In the genomic region with DNA sequence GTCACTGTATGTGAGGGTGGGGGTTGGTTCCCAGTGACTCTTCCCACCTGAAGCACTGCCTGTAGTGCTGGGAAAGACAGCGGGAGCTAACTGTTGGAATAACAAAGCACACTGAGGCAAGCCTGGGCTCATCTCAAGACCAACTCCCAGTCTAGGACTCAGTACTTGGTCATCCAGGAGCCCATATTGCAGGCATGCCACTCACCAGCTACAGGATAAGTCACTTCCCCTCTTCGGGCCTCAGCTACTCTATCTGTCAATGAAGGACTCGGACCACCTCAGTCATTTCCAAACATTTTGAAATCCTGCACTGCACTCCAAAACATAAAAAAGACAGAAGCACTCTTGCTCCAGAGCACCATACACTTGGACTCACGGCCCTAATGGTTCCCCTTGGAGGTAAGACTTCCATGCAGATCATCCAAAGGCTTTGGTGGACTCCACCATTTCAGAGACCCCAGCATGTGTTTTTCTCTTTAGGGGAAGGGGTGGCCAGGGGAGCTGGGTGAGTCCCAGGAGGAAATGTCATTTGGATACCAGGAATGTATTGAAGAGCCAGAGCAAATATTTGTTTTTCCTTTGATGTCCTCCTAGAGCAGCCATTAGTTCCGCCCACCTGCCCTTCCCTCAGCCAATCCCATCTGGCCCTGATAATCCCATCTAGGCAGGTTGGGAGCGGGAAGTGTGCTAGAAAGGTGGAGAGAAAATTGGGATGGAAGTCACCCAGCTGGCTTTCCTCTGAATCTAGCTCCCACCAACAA, we compare ENCODE assay signal across 8 cellular contexts. TPM values are rescaled to one million over a fixed set of nuclear protein-coding genes. Genes with fewer than 3 reads are reported as not detected.
DNase-seq lines count a peak whose midpoint lies in the region; TF ChIP-seq lines count a peak whose summit lies in the region.

No MANE protein-coding gene starts in this region.

- 49% methylated on average over 6 of the region's 6 CpGs for WGBS in prostate gland

- no peak overlapping the region for H3K27ac ChIP-seq in HEK293 (ENCODE audit: extremely low read depth, low read depth, low read length)
- H3K27ac ChIP-seq in prostate gland, result peak overlapping the region; percentile 25 to 61

- peaks cover 50% of the 10 kb centered on the region for H3K4me1 Mint-ChIP-seq in endothelial cell (ENCODE audit: unreplicated experiment)

- no peak for TF ChIP-seq POLR2A in prostate gland (IDR thresholded peaks at IDR 0.05)

- no peaks in the 10 kb centered on the region for H3K9me3 Mint-ChIP-seq in endothelial cell (ENCODE audit: unreplicated experiment)

- H3K27ac Mint-ChIP-seq in endothelial cell (ENCODE audit: unreplicated experiment), result peak overlapping the region; percentile 30

- H3K4me1 ChIP-seq in HEK293 (ENCODE audit: control insufficient read depth, insufficient read depth, low read length), result peaks cover 10% of the 10 kb centered on the region
- H3K4me1 ChIP-seq in prostate gland (replicated peaks), result peaks cover 36% of the 10 kb centered on the region

- H3K9me3 ChIP-seq in HEK293 (ENCODE audit: control insufficient read depth, insufficient read depth, low read depth, low read length) (no peaks in the 10 kb centered on the region), prostate gland (no peaks in the 10 kb centered on the region)

- DNase-seq in NCI-H748 treated with DMSO at 0.1 percent for 48 hours (lab: John Stamatoyannopoulos, UW) (peak; percentile 62), endothelial cell (ENCODE audit: low spot score) (no peak), prostate gland (ENCODE audit: low spot score) (peak; percentile 60), NOMO-1 treated with dmso at 0.1 percent for 144 hours (lab: John Stamatoyannopoulos, UW; ENCODE audit: unreplicated experiment) (no peak), GM13977 (ENCODE audit: low spot score) (no peak)
- no peak for DNase-seq in effector CD8-positive, alpha-beta T cell (lab: John Stamatoyannopoulos, UW)
- no peak for DNase-seq in stimulated activated CD4-positive, alpha-beta T cell treated with anti-CD3 and anti-CD28 coated beads, Interleukin-4, amount 100 ng/mL, for 24 hours

- H3K36me3 Mint-ChIP-seq in endothelial cell (ENCODE audit: low read depth, unreplicated experiment), result peaks cover 3% of the 10 kb centered on the region

- no peak overlapping the region for H3K4me3 ChIP-seq in HEK293 (ENCODE audit: low read depth, low read length)
- no peak overlapping the region for H3K4me3 ChIP-seq in prostate gland

- no peak for TF ChIP-seq CTCF in HEK293 (tag by site-specific recombination; IDR thresholded peaks at IDR 0.05)
- TF ChIP-seq CTCF in endothelial cell (IDR thresholded peaks at IDR 0.05; ENCODE audit: unreplicated experiment), result no peak
- no peak for TF ChIP-seq CTCF in prostate gland (IDR thresholded peaks at IDR 0.05)
- TF ChIP-seq CTCF in GM13977 (IDR thresholded peaks at IDR 0.05; ENCODE audit: extremely low read depth, insufficient read depth, missing control alignments), result no peak

- CTCF ChIA-PET in HEK293 (lab: Yijun Ruan, JAX), result interaction anchor here (0.8 to 3.3 kb wide), 12 partner anchors 15 to 120 kb away, joined by 3 to 41 read pairs (median 6); no protein-coding TSS in a partner anchor

- POLR2A ChIA-PET in HEK293 (lab: Yijun Ruan, JAX), result interaction anchor here (0.7 to 2.2 kb wide), 8 partner anchors 12 to 89 kb away, joined by 3 to 9 read pairs (median 5); no protein-coding TSS in a partner anchor

- H3K27me3 Mint-ChIP-seq in endothelial cell (ENCODE audit: unreplicated experiment), result peaks cover 8% of the 10 kb centered on the region

- intact Hi-C loops in prostate gland (cut with DNase I), result no loop called here

- H3K36me3 ChIP-seq in HEK293 (ENCODE audit: control insufficient read depth in 2 of 2, insufficient read depth in 1 of 2, low read length in 2 of 2), result no peaks in the 10 kb centered on the region
- no peaks in the 10 kb centered on the region for H3K36me3 ChIP-seq in prostate gland

- in situ Hi-C loops in GM13977 (cut with MboI; ENCODE audit: low pct_unique_long_range_greater_than_20kb, low sequenced_read_pairs, unreplicated experiment), result no loop called here

- no peaks in the 10 kb centered on the region for H3K27me3 ChIP-seq in prostate gland (replicated peaks; ENCODE audit: insufficient read depth)

- no peak overlapping the region for H3K4me3 Mint-ChIP-seq in endothelial cell (ENCODE audit: unreplicated experiment)

TF ChIP-seq in HEK293, 187 proteins besides CTCF, POLR2A, EP300 and RAD21 (continues in another document):
- TF ChIP-seq FEZF1 (tag by site-specific recombination; IDR thresholded peaks at IDR 0.05) (no peak), ZNF138 (tag by site-specific recombination; IDR thresholded peaks at IDR 0.05; ENCODE audit: borderline replicate concordance) (no peak), KLF8 (tag by site-specific recombination; IDR thresholded peaks at IDR 0.05) (no peak), ZNF202 (tag by site-specific recombination; IDR thresholded peaks at IDR 0.05; ENCODE audit: borderline replicate concordance) (no peak), ZBTB21 (tag by site-specific recombination; IDR thresholded peaks at IDR 0.05) (no peak), KLF10 (tag by site-specific recombination; IDR thresholded peaks at IDR 0.05) (no peak), ZNF580 (tag by site-specific recombination; IDR thresholded peaks at IDR 0.05) (no peak), ZSCAN16 (tag by site-specific recombination; IDR thresholded peaks at IDR 0.05) (no peak), ZNF274 (IDR thresholded peaks at IDR 0.05; ENCODE audit: low read length) (no peak), ZNF274 (tag by site-specific recombination; IDR thresholded peaks at IDR 0.05; ENCODE audit: borderline replicate concordance) (no peak), GLI2 (tag by site-specific recombination; IDR thresholded peaks at IDR 0.05; ENCODE audit: borderline replicate concordance, low read depth) (no peak), ZNF664 (tag by site-specific recombination; IDR thresholded peaks at IDR 0.05) (no peak), PRDM1 (tag by site-specific recombination; IDR thresholded peaks at IDR 0.05) (no peak), ZSCAN30 (tag by site-specific recombination; IDR thresholded peaks at IDR 0.05) (no peak), ZNF121 (tag by site-specific recombination; IDR thresholded peaks at IDR 0.05) (no peak), ZNF660 (tag by site-specific recombination; IDR thresholded peaks at IDR 0.05) (no peak), ZNF747 (tag by site-specific recombination; IDR thresholded peaks at IDR 0.05) (no peak), ZNF791 (tag by site-specific recombination; IDR thresholded peaks at IDR 0.05) (no peak), ZNF768 (tag by site-specific recombination; IDR thresholded peaks at IDR 0.05) (no peak), ZFHX2 (tag by site-specific recombination; conservative IDR thresholded peaks at IDR 0.05) (peak; percentile 32; the same call in 1 of the 2 replicates), ZNF529 (tag by site-specific recombination; IDR thresholded peaks at IDR 0.05; ENCODE audit: insufficient replicate concordance) (no peak), ZBTB6 (tag by site-specific recombination; IDR thresholded peaks at IDR 0.05) (no peak), ZNF175 (tag by site-specific recombination; IDR thresholded peaks at IDR 0.05) (no peak)
- TF ChIP-seq, protein P1, sequence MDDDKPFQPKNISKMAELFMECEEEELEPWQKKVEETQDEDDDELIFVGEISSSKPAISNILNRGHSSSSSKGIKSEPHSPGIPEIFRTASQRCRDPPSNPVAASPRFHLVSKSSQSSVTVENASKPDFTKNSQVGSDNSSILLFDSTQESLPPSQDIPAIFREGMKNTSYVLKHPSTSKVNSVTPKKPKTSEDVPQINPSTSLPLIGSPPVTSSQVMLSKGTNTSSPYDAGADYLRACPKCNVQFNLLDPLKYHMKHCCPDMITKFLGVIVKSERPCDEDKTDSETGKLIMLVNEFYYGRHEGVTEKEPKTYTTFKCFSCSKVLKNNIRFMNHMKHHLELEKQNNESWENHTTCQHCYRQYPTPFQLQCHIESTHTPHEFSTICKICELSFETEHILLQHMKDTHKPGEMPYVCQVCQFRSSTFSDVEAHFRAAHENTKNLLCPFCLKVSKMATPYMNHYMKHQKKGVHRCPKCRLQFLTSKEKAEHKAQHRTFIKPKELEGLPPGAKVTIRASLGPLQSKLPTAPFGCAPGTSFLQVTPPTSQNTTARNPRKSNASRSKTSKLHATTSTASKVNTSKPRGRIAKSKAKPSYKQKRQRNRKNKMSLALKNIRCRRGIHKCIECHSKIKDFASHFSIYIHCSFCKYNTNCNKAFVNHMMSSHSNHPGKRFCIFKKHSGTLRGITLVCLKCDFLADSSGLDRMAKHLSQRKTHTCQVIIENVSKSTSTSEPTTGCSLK (tag by site-specific recombination; IDR thresholded peaks at IDR 0.05), result no peak
- TF ChIP-seq, protein P2, sequence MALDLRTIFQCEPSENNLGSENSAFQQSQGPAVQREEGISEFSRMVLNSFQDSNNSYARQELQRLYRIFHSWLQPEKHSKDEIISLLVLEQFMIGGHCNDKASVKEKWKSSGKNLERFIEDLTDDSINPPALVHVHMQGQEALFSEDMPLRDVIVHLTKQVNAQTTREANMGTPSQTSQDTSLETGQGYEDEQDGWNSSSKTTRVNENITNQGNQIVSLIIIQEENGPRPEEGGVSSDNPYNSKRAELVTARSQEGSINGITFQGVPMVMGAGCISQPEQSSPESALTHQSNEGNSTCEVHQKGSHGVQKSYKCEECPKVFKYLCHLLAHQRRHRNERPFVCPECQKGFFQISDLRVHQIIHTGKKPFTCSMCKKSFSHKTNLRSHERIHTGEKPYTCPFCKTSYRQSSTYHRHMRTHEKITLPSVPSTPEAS (tag by site-specific recombination; IDR thresholded peaks at IDR 0.05), result no peak

RNA-seq across cellular contexts. Expression of gene NUAK2, which starts 3.1 kb away (rescaled TPM):
- total RNA-seq in endothelial cell (ENCODE audit: unreplicated experiment) (3.6 TPM), prostate gland (10 to 100 TPM in 1 of 2 donors, 1 to 10 TPM in 1; 3.7 to 20.0 TPM)

RNA-seq across cellular contexts. Expression of gene KLHDC8A, which starts 38.3 kb away (rescaled TPM):
- 1.5 TPM for total RNA-seq in endothelial cell (ENCODE audit: unreplicated experiment)
- 10 to 100 TPM in 1 of 2 donors, not detected in 1; 15.6 TPM for total RNA-seq in prostate gland

Comparison
In these comparisons a context has a peak if more than half of its experiments do, and no peak if none do; other contexts are left out.
1. DNase-seq: peak in NCI-H748 treated with DMSO at 0.1 percent for 48 hours (single experiment) and prostate gland (single experiment); none in endothelial cell (single experiment), effector CD8-positive, alpha-beta T cell (single experiment), NOMO-1 treated with dmso at 0.1 percent for 144 hours (single experiment), stimulated activated CD4-positive, alpha-beta T cell treated with anti-CD3 and anti-CD28 coated beads, Interleukin-4, amount 100 ng/mL, for 24 hours (single experiment) and GM13977 (single experiment).